Comparison of ENCODE assay signal across 1 cellular context in the genomic region with DNA sequence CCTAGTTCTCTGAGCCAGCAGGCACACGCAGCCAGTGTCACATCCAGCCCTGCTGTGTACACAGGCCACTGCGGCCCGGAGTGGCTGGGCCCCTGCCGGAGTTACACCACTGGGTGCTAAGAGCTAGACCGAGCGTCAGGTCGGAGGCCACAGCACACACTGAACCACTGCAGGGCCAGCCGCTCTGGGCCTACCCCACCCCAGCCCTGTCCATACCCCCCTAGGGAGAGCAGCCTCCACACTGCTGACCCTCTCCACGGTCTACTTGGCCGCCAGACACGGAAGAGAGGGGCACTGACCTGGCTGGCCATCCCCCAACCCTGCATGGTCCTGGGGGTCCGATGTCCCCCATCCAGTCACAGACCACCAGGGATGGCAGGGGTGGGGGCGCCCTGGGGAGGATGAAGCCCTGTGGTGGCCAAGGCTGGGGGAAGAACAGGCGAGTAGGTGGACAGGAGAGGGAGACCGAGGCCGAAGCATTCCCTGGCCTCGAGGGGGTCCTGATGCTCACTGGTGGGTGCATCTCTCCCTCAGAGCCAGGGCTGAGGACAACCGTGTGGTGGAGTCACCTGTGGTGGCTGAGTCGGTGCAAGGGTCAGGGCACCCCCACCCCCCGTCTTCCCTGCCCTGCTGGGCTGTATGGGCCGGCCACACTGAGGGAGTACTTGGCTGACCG.
TF ChIP-seq lines count a peak whose summit lies in the region.

No MANE protein-coding gene starts in this region.

TF ChIP-seq in IMR-90, 13 proteins besides CTCF, POLR2A, EP300 and RAD21 (continued from another document):
- TF ChIP-seq, protein P1, sequence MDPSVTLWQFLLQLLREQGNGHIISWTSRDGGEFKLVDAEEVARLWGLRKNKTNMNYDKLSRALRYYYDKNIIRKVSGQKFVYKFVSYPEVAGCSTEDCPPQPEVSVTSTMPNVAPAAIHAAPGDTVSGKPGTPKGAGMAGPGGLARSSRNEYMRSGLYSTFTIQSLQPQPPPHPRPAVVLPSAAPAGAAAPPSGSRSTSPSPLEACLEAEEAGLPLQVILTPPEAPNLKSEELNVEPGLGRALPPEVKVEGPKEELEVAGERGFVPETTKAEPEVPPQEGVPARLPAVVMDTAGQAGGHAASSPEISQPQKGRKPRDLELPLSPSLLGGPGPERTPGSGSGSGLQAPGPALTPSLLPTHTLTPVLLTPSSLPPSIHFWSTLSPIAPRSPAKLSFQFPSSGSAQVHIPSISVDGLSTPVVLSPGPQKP (IDR thresholded peaks at IDR 0.05; ENCODE audit: borderline replicate concordance, low read depth, low read length): no peak
